9 cellular contexts compared by ENCODE assay signal in the genomic region with DNA sequence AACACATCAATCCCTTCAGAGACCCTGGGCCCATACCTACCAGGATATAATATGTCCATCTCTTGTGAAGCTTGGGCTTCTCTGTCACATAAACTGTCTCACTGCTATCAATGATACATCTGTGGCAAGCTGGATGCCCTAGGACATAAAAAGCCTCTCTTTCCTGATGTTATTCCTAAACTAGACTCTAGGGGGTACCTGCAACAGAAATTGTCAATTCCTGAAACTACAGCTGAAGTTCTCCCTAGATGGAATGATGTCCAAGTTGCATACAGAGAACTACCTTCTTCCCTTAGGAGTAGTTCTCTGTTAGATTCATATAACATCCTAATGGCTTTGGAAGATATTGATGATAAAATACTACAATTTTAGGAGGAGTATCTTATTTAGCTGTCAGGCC. TPM values are rescaled to one million over a fixed set of nuclear protein-coding genes. Genes with fewer than 3 reads are reported as not detected.
DNase-seq lines count a peak whose midpoint lies in the region; ATAC-seq and FAIRE-seq lines count a peak whose summit lies in the region.
"Had no signal": no experiment of that assay in that cellular context is flagged by ENCODE, and none has a peak within 500 bp of the region (broad histone marks: within the 10 kb centered on the region; RNA-seq: fewer than 3 reads in every experiment).

No MANE protein-coding gene starts in this region.

- H3K27me3 ChIP-seq in small intestine (ENCODE audit: control insufficient read depth in 2 of 2, insufficient read depth in 2 of 2, low read length in 2 of 2), result no peaks in the 10 kb centered on the region

- no peaks in the 10 kb centered on the region for H3K4me1 ChIP-seq in small intestine (ENCODE audit: control insufficient read depth in 2 of 2, insufficient read depth in 1 of 2, low read depth in 1 of 2, low read length in 1 of 2)

- peak; percentile 59 for ATAC-seq in HG03175 (IDR thresholded peaks at IDR 0.05; ENCODE audit: unreplicated experiment)

- no peaks in the 10 kb centered on the region for H3K36me3 ChIP-seq in small intestine (ENCODE audit: control insufficient read depth in 2 of 2, insufficient read depth in 2 of 2, low read length in 2 of 2)

- H3K27ac ChIP-seq in small intestine (ENCODE audit: low read depth in 1 of 2, low read length in 1 of 2), result no peak overlapping the region

- DNase-seq in DMS53 (lab: John Stamatoyannopoulos, UW) (peak; percentile 64), SK-N-DZ (ENCODE audit: low spot score) (peak; percentile 17), iris pigment epithelial cell (ENCODE audit: low read depth) (peak; percentile 46), NCI-H1092 treated with DMSO at 0.1 percent for 48 hours (lab: John Stamatoyannopoulos, UW) (no peak), small intestine (no peak)
- no peak for DNase-seq in stimulated activated CD4-positive, alpha-beta T cell treated with anti-CD3 and anti-CD28 coated beads, Interleukin-12 subunit alpha, Interleukin-12 subunit beta, amount 100 ng/mL, for 4 hours
- DNase-seq in activated CD4-positive, CD25-positive, alpha-beta regulatory T cell (lab: John Stamatoyannopoulos, UW), result no peak
- DNase-seq: activated naive CD8-positive, alpha-beta T cell treated with anti-CD3 and anti-CD28 coated beads, Interleukin-2, amount 10 ng/mL, durations not matched to agents 7 days and 5 days had no signal

- no peak overlapping the region for H3K4me3 ChIP-seq in small intestine (ENCODE audit: low read depth in 1 of 2, low read length in 2 of 2)

- FAIRE-seq in small intestine (lab: Jason Lieb, UNC), result no peak

- no peaks in the 10 kb centered on the region for H3K9me3 ChIP-seq in small intestine (ENCODE audit: control insufficient read depth, low read depth)

RNA-seq across cellular contexts. Expression of a gene that starts 35.8 kb away (rescaled TPM):
- 0.10 and 0.60 TPM in 2 replicates for polyA plus RNA-seq in SK-N-DZ (2014; cell fraction: cytosol; rRNA removed)
- polyA plus RNA-seq in SK-N-DZ (2014; cell fraction: nucleus; rRNA removed), result 0.26 and 2.3 TPM in 2 replicates
- polyA plus RNA-seq in small intestine, result under 1 TPM in 1 of 3 donors, not detected in 2; 0.31 TPM

Comparison
In these comparisons a context has a peak if more than half of its experiments do, and no peak if none do; other contexts are left out.
1. DNase-seq: peak in DMS53 (single experiment), SK-N-DZ (single experiment) and iris pigment epithelial cell (single experiment); none in stimulated activated CD4-positive, alpha-beta T cell treated with anti-CD3 and anti-CD28 coated beads, Interleukin-12 subunit alpha, Interleukin-12 subunit beta, amount 100 ng/mL, for 4 hours (single experiment), NCI-H1092 treated with DMSO at 0.1 percent for 48 hours (single experiment), activated CD4-positive, CD25-positive, alpha-beta regulatory T cell (0 of 4) and small intestine (single experiment).